Comparison of ENCODE assay signal across 18 cellular contexts in the genomic region with DNA sequence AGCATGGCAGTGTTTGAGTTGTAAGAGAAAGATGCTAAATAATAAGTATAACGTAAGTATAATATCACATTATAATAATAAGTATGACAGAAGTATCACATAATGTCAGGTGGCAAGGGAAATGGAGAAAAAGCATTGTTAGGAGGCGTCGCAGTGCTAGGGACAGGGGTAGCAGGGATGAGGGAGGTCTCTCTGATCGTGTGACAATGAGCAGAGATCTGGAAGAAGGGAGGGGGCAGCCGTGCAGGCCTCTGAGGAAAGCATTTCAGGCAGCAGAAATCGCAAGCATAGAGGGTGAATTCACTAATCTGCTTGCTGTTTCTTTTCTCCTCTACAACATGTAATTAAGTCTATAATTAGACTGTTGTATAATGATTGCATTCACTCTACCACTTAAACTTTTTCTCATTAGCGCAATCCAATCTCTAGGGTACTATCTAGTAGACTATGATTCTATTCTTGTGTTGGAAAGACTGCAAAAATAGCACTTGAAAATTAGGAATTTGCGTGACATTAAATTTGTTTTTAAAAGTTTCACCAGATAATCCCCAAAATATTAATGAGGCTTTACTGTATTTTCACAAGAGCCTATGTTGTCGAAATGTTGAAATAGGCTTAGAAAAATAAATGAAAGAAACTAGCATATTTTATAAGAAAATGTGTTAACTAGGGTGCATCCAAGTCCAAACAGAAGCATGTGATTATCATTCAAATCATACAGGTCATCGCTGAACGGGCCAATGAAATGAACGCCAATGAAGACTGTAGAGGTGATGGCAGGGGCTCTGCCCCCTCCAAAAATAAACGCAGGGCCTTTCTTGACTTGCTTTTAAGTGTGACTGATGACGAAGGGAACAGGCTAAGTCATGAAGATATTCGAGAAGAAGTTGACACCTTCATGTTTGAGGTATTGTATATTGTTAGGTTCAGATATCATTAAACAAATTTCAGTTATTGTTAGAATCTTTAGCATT. TPM values are rescaled to one million over a fixed set of nuclear protein-coding genes. Genes with fewer than 3 reads are reported as not detected.
"Had no signal": no experiment of that assay in that cellular context is flagged by ENCODE, and none has a peak within 500 bp of the region (broad histone marks: within the 10 kb centered on the region; RNA-seq: fewer than 3 reads in every experiment).

No MANE protein-coding gene starts in this region.

- H3K9me3 Mint-ChIP-seq: activated CD8-positive, alpha-beta T cell treated with anti-CD3 and anti-CD28 coated beads for 36 hours; activated naive CD8-positive, alpha-beta T cell treated with anti-CD3 and anti-CD28 coated beads for 36 hours; immature natural killer cell; mesothelial cell of epicardium; stimulated activated effector memory CD8-positive, alpha-beta T cell treated with anti-CD3 and anti-CD28 coated beads, Interleukin-12 subunit alpha, Interleukin-12 subunit beta, amount 100 ng/mL, for 72 hours had no signal

- H3K4me3 Mint-ChIP-seq: activated CD8-positive, alpha-beta T cell treated with anti-CD3 and anti-CD28 coated beads for 36 hours; activated naive CD8-positive, alpha-beta T cell treated with anti-CD3 and anti-CD28 coated beads for 36 hours; immature natural killer cell; mesothelial cell of epicardium; stimulated activated effector memory CD8-positive, alpha-beta T cell treated with anti-CD3 and anti-CD28 coated beads, Interleukin-12 subunit alpha, Interleukin-12 subunit beta, amount 100 ng/mL, for 72 hours had no signal

- H3K27me3 Mint-ChIP-seq: activated CD8-positive, alpha-beta T cell treated with anti-CD3 and anti-CD28 coated beads for 36 hours; activated naive CD8-positive, alpha-beta T cell treated with anti-CD3 and anti-CD28 coated beads for 36 hours had no signal

- H3K27ac Mint-ChIP-seq: activated naive CD8-positive, alpha-beta T cell treated with anti-CD3 and anti-CD28 coated beads for 36 hours; mesothelial cell of epicardium had no signal

- DNase-seq: activated CD8-positive, alpha-beta memory T cell treated with anti-CD3 and anti-CD28 coated beads, Interleukin-2, amount 50 U/mL, for 4 hours; activated CD8-positive, alpha-beta T cell treated with anti-CD3 and anti-CD28 coated beads for 36 hours; activated effector memory CD4-positive, alpha-beta T cell treated with anti-CD3 and anti-CD28 coated beads, Interleukin-2, amount 50 U/mL, for 16 hours; activated naive CD8-positive, alpha-beta T cell treated with anti-CD3 and anti-CD28 coated beads for 36 hours; activated T-cell treated with anti-CD3 and anti-CD28 coated beads, Interleukin-2, amount 50 U/mL, for 48 hours; brain microvascular endothelial cell; cortex of kidney; effector CD8-positive, alpha-beta T cell; immature natural killer cell; lower lobe of right lung; ovary; stimulated activated CD4-positive, alpha-beta T cell treated with anti-CD3 and anti-CD28 coated beads, Interleukin-12 subunit alpha, Interleukin-12 subunit beta, amount 100 ng/mL, for 4 hours; stimulated activated CD4-positive, alpha-beta T cell treated with anti-CD3 and anti-CD28 coated beads, Interleukin-2, amount 100 ng/mL, for 24 hours; thyroid gland; uterus had no signal

RNA-seq across cellular contexts. Expression of a gene that starts 26.6 kb away (rescaled TPM):
- total RNA-seq: activated CD8-positive, alpha-beta T cell treated with anti-CD3 and anti-CD28 coated beads for 36 hours; activated naive CD8-positive, alpha-beta T cell treated with anti-CD3 and anti-CD28 coated beads for 36 hours; mesothelial cell of epicardium; pulmonary artery endothelial cell had no signal
